Comparison of ENCODE assay signal across 8 cellular contexts in the genomic region with DNA sequence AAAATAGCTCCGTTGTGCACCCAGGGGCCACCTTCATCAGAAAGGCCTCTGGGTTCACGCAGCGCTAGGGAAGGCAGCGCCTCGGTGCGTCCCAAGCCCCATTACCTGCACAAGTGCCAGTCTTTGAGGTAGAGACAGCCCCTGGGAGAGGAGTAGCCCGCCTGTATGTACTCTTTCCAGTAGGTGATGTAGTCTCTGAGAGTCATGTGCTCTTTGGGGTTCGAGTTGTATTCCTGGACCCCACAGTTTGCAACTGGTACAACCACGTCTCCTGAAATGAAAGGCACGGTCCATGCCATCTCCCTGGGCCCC. TPM values are rescaled to one million over a fixed set of nuclear protein-coding genes. Genes with fewer than 3 reads are reported as not detected.
A peak's percentile ranks its signal among the peaks of the same experiment; 100 is the strongest.
DNase-seq lines count a peak whose midpoint lies in the region; ATAC-seq, FAIRE-seq and TF ChIP-seq lines count a peak whose summit lies in the region.

No MANE protein-coding gene starts in this region.

- no peaks in the 10 kb centered on the region for H3K27me3 Mint-ChIP-seq in astrocyte (ENCODE audit: low read depth, unreplicated experiment)

- H3K9me3 Mint-ChIP-seq in astrocyte (ENCODE audit: unreplicated experiment), result no peaks in the 10 kb centered on the region

- TF ChIP-seq CTCF in GM06990 (IDR thresholded peaks at IDR 0.05; ENCODE audit: insufficient read depth, low read length, poor library complexity, severe bottlenecking), result no peak
- no peak for TF ChIP-seq CTCF in astrocyte (IDR thresholded peaks at IDR 0.05; ENCODE audit: insufficient read depth, low read depth, low read length)
- no peak for TF ChIP-seq CTCF in right lobe of liver (IDR thresholded peaks at IDR 0.05)
- TF ChIP-seq CTCF in vagina (IDR thresholded peaks at IDR 0.05), result no peak

- TF ChIP-seq POLR2A in right lobe of liver (IDR thresholded peaks at IDR 0.05) (no peak), vagina (IDR thresholded peaks at IDR 0.05) (no peak)

- no peaks in the 10 kb centered on the region for H3K9me3 ChIP-seq in astrocyte (ENCODE audit: insufficient read depth, low read depth, low read length)
- no peaks in the 10 kb centered on the region for H3K9me3 ChIP-seq in right lobe of liver
- no peaks in the 10 kb centered on the region for H3K9me3 ChIP-seq in vagina

- intact Hi-C loops in right lobe of liver (cut with DNase I) (no loop called here), vagina (cut with DNase I) (loop anchor here (10.0 kb wide), 1 partner anchor 350 kb away; a partner anchor contains a TSS)

- H3K4me3 Mint-ChIP-seq in astrocyte (ENCODE audit: unreplicated experiment), result peak overlapping the region; percentile 95

- ATAC-seq in HG03432 (IDR thresholded peaks at IDR 0.05; ENCODE audit: unreplicated experiment) (peak; percentile 2), right lobe of liver (peak in 1 of 4 donors; percentile 0)

- peak overlapping the region; percentile 75 for H3K27ac Mint-ChIP-seq in astrocyte (ENCODE audit: unreplicated experiment)

- H3K27me3 ChIP-seq in GM06990 (replicated peaks; ENCODE audit: control insufficient read depth, insufficient read depth, low read length), result no peaks in the 10 kb centered on the region
- H3K27me3 ChIP-seq in astrocyte (ENCODE audit: insufficient read depth, low read length), result no peaks in the 10 kb centered on the region
- H3K27me3 ChIP-seq in right lobe of liver, result no peaks in the 10 kb centered on the region
- no peaks in the 10 kb centered on the region for H3K27me3 ChIP-seq in vagina

- H3K36me3 ChIP-seq in GM06990 (ENCODE audit: control insufficient read depth, insufficient read depth, low read length) (peaks cover 18% of the 10 kb centered on the region), astrocyte (ENCODE audit: insufficient read depth, low read length) (peaks cover 3% of the 10 kb centered on the region), right lobe of liver (peaks cover 0 to 13% (median 3%) of the 10 kb centered on the region in 4 donors), vagina (peaks cover 0 to 7% of the 10 kb centered on the region in 2 donors)

- H3K4me2 ChIP-seq in astrocyte (ENCODE audit: low read length), result peak overlapping the region; percentile 100

- DNase-seq in GM06990 (ENCODE audit: extremely low read depth, insufficient read length), result no peak
- no peak for DNase-seq in astrocyte (ENCODE audit: low read depth)
- no peak for DNase-seq in right lobe of liver
- peak; percentile 82 to 84 for DNase-seq in vagina (ENCODE audit: extremely low spot score in 2 of 2)
- no peak for DNase-seq in RCC 7860 (ENCODE audit: low spot score)
- no peak for DNase-seq in cerebellum (ENCODE audit: low spot score)
- DNase-seq in NK-92 (lab: John Stamatoyannopoulos, UW; ENCODE audit: unreplicated experiment), result no peak

- peaks cover 5% of the 10 kb centered on the region for H3K4me1 Mint-ChIP-seq in astrocyte (ENCODE audit: low read depth, unreplicated experiment)

- peaks cover 1% of the 10 kb centered on the region for H3K36me3 Mint-ChIP-seq in astrocyte (ENCODE audit: low read depth, unreplicated experiment)

- WGBS in right lobe of liver (ENCODE audit: insufficient coverage, low coverage, low lambda C conversion rate, missing lambda C conversion rate), result 0% methylated on average over 6 of the region's 10 CpGs

- H3K4me3 ChIP-seq in GM06990 (replicated peaks; ENCODE audit: low read depth, low read length) (peak overlapping the region; percentile 98), astrocyte (ENCODE audit: insufficient read depth, low read depth, low read length) (peak overlapping the region; percentile 92), right lobe of liver (peak overlapping the region; percentile 76 to 98 (median 96)), vagina (peak overlapping the region; percentile 91 to 92)

- H3K27ac ChIP-seq in astrocyte (ENCODE audit: low read depth, low read length), result peak overlapping the region; percentile 64
- peak overlapping the region; percentile 72 to 82 (median 73) for H3K27ac ChIP-seq in right lobe of liver
- H3K27ac ChIP-seq in vagina, result peak overlapping the region; percentile 92

- peaks cover 71% of the 10 kb centered on the region for H3K79me2 ChIP-seq in astrocyte (ENCODE audit: insufficient read depth, low read length)

- H4K20me1 ChIP-seq in astrocyte (ENCODE audit: insufficient read depth, low read length), result peaks cover 72% of the 10 kb centered on the region

- no peak for FAIRE-seq in astrocyte (lab: Jason Lieb, UNC)
- no peak for FAIRE-seq in RCC 7860 (lab: Jason Lieb, UNC)

- H2AFZ ChIP-seq in astrocyte (ENCODE audit: low read depth, low read length), result peak overlapping the region; percentile 95

- peak overlapping the region; percentile 96 for H3K9ac ChIP-seq in astrocyte (ENCODE audit: low read length)

- H3K4me1 ChIP-seq in astrocyte (ENCODE audit: insufficient read depth, low read length) (peaks cover 10% of the 10 kb centered on the region), right lobe of liver (peaks cover 0 to 35% (median 16%) of the 10 kb centered on the region in 4 donors), vagina (peaks cover 44% of the 10 kb centered on the region)

RNA-seq across cellular contexts. Expression of a gene that starts 0.6 kb away (rescaled TPM):
- total RNA-seq in astrocyte (17.5 and 18.5 TPM in 2 replicates), right lobe of liver (10 to 100 TPM in 2 of 6 experiments, 1 to 10 TPM in 4; 7.2 to 17.7 (median 9.5) TPM), vagina (18.2 TPM), cerebellum (12.5 TPM)

RNA-seq across cellular contexts. Expression of a gene that starts 0.7 kb away (rescaled TPM):
- total RNA-seq in astrocyte, result 31.6 and 31.9 TPM in 2 replicates
- 10 to 100 TPM; 15.2 to 32.5 (median 24.8) TPM for total RNA-seq in right lobe of liver
- total RNA-seq in vagina, result 28.7 TPM
- total RNA-seq in cerebellum, result 48.2 TPM

Comparison
In these comparisons a context has a peak if more than half of its experiments do, and no peak if none do; other contexts are left out.
1. DNase-seq: peak in vagina (2 of 2); none in GM06990 (single experiment), astrocyte (single experiment), right lobe of liver (0 of 3), RCC 7860 (single experiment), cerebellum (single experiment) and NK-92 (single experiment).
2. Peak in every context shown above with its lines, with median percentiles within 50 percentile points of each other: H3K4me3 ChIP-seq and H3K27ac ChIP-seq.